Comparison of ENCODE assay signal across 27 cellular contexts in the genomic region with DNA sequence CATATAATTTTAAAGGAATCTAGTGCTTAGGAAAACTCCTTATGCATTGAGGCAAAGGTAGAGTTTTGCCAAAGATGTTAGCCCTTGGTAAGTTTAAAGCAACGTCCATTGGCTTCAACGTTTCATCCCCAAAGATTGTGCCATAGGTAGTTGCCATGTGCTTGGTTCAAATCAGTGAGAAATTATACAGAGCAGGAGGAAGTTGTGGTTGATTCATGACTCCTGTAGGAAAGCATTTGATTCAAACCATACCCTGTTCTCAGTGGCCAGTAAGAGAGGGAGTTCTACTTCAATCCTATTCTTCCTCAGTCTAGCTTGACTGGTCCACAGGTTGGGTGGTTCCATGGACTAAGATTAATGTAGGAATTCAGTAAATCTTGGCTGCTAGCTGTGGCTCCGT.
A peak's percentile ranks its signal among the peaks of the same experiment; 100 is the strongest.
DNase-seq lines count a peak whose midpoint lies in the region; ATAC-seq, FAIRE-seq and TF ChIP-seq lines count a peak whose summit lies in the region.
"Had no signal": no experiment of that assay in that cellular context is flagged by ENCODE, and none has a peak within 500 bp of the region (broad histone marks: within the 10 kb centered on the region; RNA-seq: fewer than 3 reads in every experiment).

No MANE protein-coding gene starts in this region.

- TF ChIP-seq CTCF in GM23338 (conservative IDR thresholded peaks at IDR 0.05; ENCODE audit: low read depth in 2 of 2) (no peak), brain microvascular endothelial cell (IDR thresholded peaks at IDR 0.05; ENCODE audit: low read depth, low read length, missing control alignments) (no peak), breast epithelium (IDR thresholded peaks at IDR 0.05) (no peak)
- no peak for TF ChIP-seq CTCF in CD4-positive, alpha-beta T cell (IDR thresholded peaks at IDR 0.05)

- H3K27me3 ChIP-seq in GM23338 (ENCODE audit: insufficient read depth) (no peaks in the 10 kb centered on the region), brain microvascular endothelial cell (replicated peaks) (no peaks in the 10 kb centered on the region), breast epithelium (no peaks in the 10 kb centered on the region)
- peaks cover 8% of the 10 kb centered on the region for H3K27me3 ChIP-seq in CD4-positive, alpha-beta T cell (ENCODE audit: control insufficient read depth, insufficient read depth, low read length)
- H3K27me3 ChIP-seq: BLaER1 treated with 17β-estradiol and CSF1 and Interleukin-3, amounts not matched to agents 10 nM and 100 nM; ovary; SJSA1; transverse colon had no signal

- in situ Hi-C loops in brain microvascular endothelial cell (cut with HindIII; ENCODE audit: low pct_ligation_motif_present, low sequenced_read_pairs): no loop called here

- no peaks in the 10 kb centered on the region for H3K9me3 ChIP-seq in CD4-positive, alpha-beta T cell (ENCODE audit: control insufficient read depth, low read length)
- no peaks in the 10 kb centered on the region for H3K9me3 ChIP-seq in breast epithelium
- H3K9me3 ChIP-seq: BLaER1 treated with 17β-estradiol and CSF1 and Interleukin-3, amounts not matched to agents 10 nM and 100 nM; heart right ventricle; mucosa of descending colon; ovary; SJSA1; transverse colon had no signal

- no peak for FAIRE-seq in H54 (lab: Jason Lieb, UNC)

- H3F3A ChIP-seq in GM23338 (replicated peaks; ENCODE audit: low read depth): no peaks in the 10 kb centered on the region

- peaks cover 46% of the 10 kb centered on the region for H3K4me1 Mint-ChIP-seq in GM23338
- H3K4me1 Mint-ChIP-seq in CD4-positive, alpha-beta T cell (ENCODE audit: low read depth): no peaks in the 10 kb centered on the region
- H3K4me1 Mint-ChIP-seq: activated naive CD4-positive, alpha-beta T cell treated with anti-CD3 and anti-CD28 coated beads, Interleukin-2, amount 50 U/mL, for 24 hours had no signal

- H3K36me3 ChIP-seq in GM23338 (ENCODE audit: insufficient read depth) (no peaks in the 10 kb centered on the region), brain microvascular endothelial cell (replicated peaks) (no peaks in the 10 kb centered on the region), breast epithelium (no peaks in the 10 kb centered on the region)
- H3K36me3 ChIP-seq: BLaER1 treated with 17β-estradiol and CSF1 and Interleukin-3, amounts not matched to agents 10 nM and 100 nM; heart right ventricle; ovary; SJSA1; transverse colon had no signal

- no peaks in the 10 kb centered on the region for H3K79me2 ChIP-seq in GM23338 (replicated peaks; ENCODE audit: insufficient read depth)

- TF ChIP-seq POLR2A in breast epithelium (IDR thresholded peaks at IDR 0.05) (no peak), H54 (IDR thresholded peaks at IDR 0.05; ENCODE audit: low read depth, low read length) (no peak)

- H3K4me3 ChIP-seq in GM23338 (no peak overlapping the region), brain microvascular endothelial cell (ENCODE audit: low read depth, low read length) (no peak overlapping the region), breast epithelium (no peak overlapping the region)
- H3K4me3 ChIP-seq: BLaER1 treated with 17β-estradiol and CSF1 and Interleukin-3, amounts not matched to agents 10 nM and 100 nM; heart right ventricle; mucosa of descending colon; ovary; SJSA1; transverse colon had no signal

- no peak overlapping the region for H3K4me3 Mint-ChIP-seq in GM23338
- no peak overlapping the region for H3K4me3 Mint-ChIP-seq in CD4-positive, alpha-beta T cell
- H3K4me3 Mint-ChIP-seq: activated CD8-positive, alpha-beta T cell treated with anti-CD3 and anti-CD28 coated beads, Interleukin-2, amount 10 ng/mL, durations not matched to agents 7 days and 5 days; activated naive CD4-positive, alpha-beta T cell treated with anti-CD3 and anti-CD28 coated beads, Interleukin-2, amount 50 U/mL, for 24 hours; nephron progenitor cell had no signal

- H3K27ac Mint-ChIP-seq in GM23338: no peak overlapping the region
- H3K27ac Mint-ChIP-seq in CD4-positive, alpha-beta T cell: no peak overlapping the region
- H3K27ac Mint-ChIP-seq: activated CD8-positive, alpha-beta T cell treated with anti-CD3 and anti-CD28 coated beads, Interleukin-2, amount 10 ng/mL, durations not matched to agents 7 days and 5 days; activated naive CD4-positive, alpha-beta T cell treated with anti-CD3 and anti-CD28 coated beads, Interleukin-2, amount 50 U/mL, for 24 hours; activated T-helper 2 cell treated with anti-CD3 and anti-CD28 coated beads, Interferon-gamma antibody, Interleukin-2, Interleukin-4, amounts not matched to agents 10 μg/mL and 5 μg/mL and 100 μg/mL, durations not matched to agents 14 hours and 24 hours and 36 hours; nephron progenitor cell had no signal

- no peak for ATAC-seq in GM23338
- no peak for ATAC-seq in CD4-positive, alpha-beta T cell (ENCODE audit: poor library complexity)
- ATAC-seq: activated CD4-positive, CD25-positive, alpha-beta regulatory T cell treated with anti-CD3 and anti-CD28 coated beads, Interleukin-2, amount 50 U/mL, for 24 hours; activated CD8-positive, alpha-beta T cell treated with anti-CD3 and anti-CD28 coated beads, Interleukin-2, amount 10 ng/mL, durations not matched to agents 7 days and 5 days; heart right ventricle; mucosa of descending colon had no signal

- H3K4me1 ChIP-seq in GM23338 (ENCODE audit: insufficient read depth) (peaks cover 31% of the 10 kb centered on the region), breast epithelium (no peaks in the 10 kb centered on the region)
- H3K4me1 ChIP-seq: BLaER1 treated with 17β-estradiol and CSF1 and Interleukin-3, amounts not matched to agents 10 nM and 100 nM; transverse colon had no signal

- H3K4me2 ChIP-seq in GM23338: no peak overlapping the region

- POLR2A ChIA-PET in CD4-positive, alpha-beta T cell (lab: Charles Lee): no interaction called here

- H3K27ac ChIP-seq in GM23338 (ENCODE audit: low read depth): no peak overlapping the region
- no peak overlapping the region for H3K27ac ChIP-seq in brain microvascular endothelial cell
- H3K27ac ChIP-seq in CD4-positive, alpha-beta T cell (ENCODE audit: low read depth, low read length): no peak overlapping the region
- H3K27ac ChIP-seq in breast epithelium: no peak overlapping the region
- H3K27ac ChIP-seq: BLaER1 treated with 17β-estradiol and CSF1 and Interleukin-3, amounts not matched to agents 10 nM and 100 nM; heart right ventricle; ovary; SJSA1; transverse colon had no signal

- peaks cover 4% of the 10 kb centered on the region; the same call in 1 of the 3 replicates for H3K36me3 Mint-ChIP-seq in GM23338 (ENCODE audit: low read depth)
- no peaks in the 10 kb centered on the region for H3K36me3 Mint-ChIP-seq in CD4-positive, alpha-beta T cell (ENCODE audit: low read depth)
- H3K36me3 Mint-ChIP-seq: activated naive CD4-positive, alpha-beta T cell treated with anti-CD3 and anti-CD28 coated beads, Interleukin-2, amount 50 U/mL, for 24 hours had no signal

- CTCF ChIA-PET in CD4-positive, alpha-beta T cell (lab: Charles Lee): no interaction called here

- H3K27me3 Mint-ChIP-seq in GM23338 (ENCODE audit: insufficient read depth, low read depth, poor library complexity): peaks cover 6% of the 10 kb centered on the region
- H3K27me3 Mint-ChIP-seq in CD4-positive, alpha-beta T cell: peaks cover 66% of the 10 kb centered on the region

- peaks cover 2% of the 10 kb centered on the region; the same call in 1 of the 2 replicates for H3K9me2 ChIP-seq in GM23338 (ENCODE audit: insufficient read depth)

- no peaks in the 10 kb centered on the region for H3K9me3 Mint-ChIP-seq in GM23338
- no peaks in the 10 kb centered on the region for H3K9me3 Mint-ChIP-seq in CD4-positive, alpha-beta T cell
- H3K9me3 Mint-ChIP-seq: activated naive CD4-positive, alpha-beta T cell treated with anti-CD3 and anti-CD28 coated beads, Interleukin-2, amount 50 U/mL, for 24 hours; activated T-helper 2 cell treated with anti-CD3 and anti-CD28 coated beads, Interferon-gamma antibody, Interleukin-2, Interleukin-4, amounts not matched to agents 10 μg/mL and 5 μg/mL and 100 μg/mL, durations not matched to agents 14 hours and 24 hours and 36 hours; nephron progenitor cell had no signal

- no peaks in the 10 kb centered on the region for H4K20me1 ChIP-seq in GM23338 (replicated peaks; ENCODE audit: insufficient read depth)
- H4K20me1 ChIP-seq: BLaER1 treated with 17β-estradiol and CSF1 and Interleukin-3, amounts not matched to agents 10 nM and 100 nM had no signal

- intact Hi-C loops in CD4-positive, alpha-beta T cell (cut with DNase I, micrococcal nuclease): no loop called here
- intact Hi-C loops in breast epithelium (cut with DNase I; ENCODE audit: low total_unique reads): no loop called here

- DNase-seq in GM23338 (ENCODE audit: low spot score) (no peak), MV-4-11 (lab: John Stamatoyannopoulos, UW) (peak; percentile 62), brain microvascular endothelial cell (peak; percentile 23), renal cortical epithelial cell (ENCODE audit: low read depth) (peak; percentile 48), breast epithelium (ENCODE audit: low spot score in 2 of 2) (no peak), H54 (ENCODE audit: insufficient read length, low spot score) (no peak)
- no peak for DNase-seq in CD4-positive, alpha-beta T cell
- DNase-seq: activated CD8-positive, alpha-beta T cell treated with anti-CD3 and anti-CD28 coated beads, Interleukin-2, amount 10 ng/mL, durations not matched to agents 7 days and 5 days; aorta; COR-L47; heart right ventricle; Karpas-422; kidney glomerular epithelial cell; mucosa of descending colon; NCI-H1092 treated with DMSO at 0.1 percent for 48 hours; NCI-H187; NCI-H524 treated with DMSO at 0.1 percent for 48 hours; nephron progenitor cell; ovary; stimulated activated CD4-positive, alpha-beta T cell treated with anti-CD3 and anti-CD28 coated beads, Interleukin-2, amount 100 ng/mL, for 24 hours; T-helper 1 cell; transverse colon had no signal

- peak overlapping the region; percentile 86; the same call in 1 of the 2 replicates for H2AFZ ChIP-seq in GM23338

TF ChIP-seq in GM23338, 12 proteins besides CTCF, POLR2A, EP300 and RAD21 (continues in another document):
- no peak for TF ChIP-seq ZNF331 (CRISPR knock-in tag; IDR thresholded peaks at IDR 0.05; ENCODE audit: low read depth)
- no peak for TF ChIP-seq NANOG (IDR thresholded peaks at IDR 0.05; ENCODE audit: borderline replicate concordance)
- no peak for TF ChIP-seq POLR2AphosphoS5 (IDR thresholded peaks at IDR 0.05; ENCODE audit: low read depth)

Comparison
In these comparisons a context has a peak if more than half of its experiments do, and no peak if none do; other contexts are left out.
1. DNase-seq: peak in MV-4-11 (single experiment), brain microvascular endothelial cell (single experiment) and renal cortical epithelial cell (single experiment); none in GM23338 (single experiment), CD4-positive, alpha-beta T cell (0 of 10), breast epithelium (0 of 2) and H54 (single experiment).